In the genomic region with DNA sequence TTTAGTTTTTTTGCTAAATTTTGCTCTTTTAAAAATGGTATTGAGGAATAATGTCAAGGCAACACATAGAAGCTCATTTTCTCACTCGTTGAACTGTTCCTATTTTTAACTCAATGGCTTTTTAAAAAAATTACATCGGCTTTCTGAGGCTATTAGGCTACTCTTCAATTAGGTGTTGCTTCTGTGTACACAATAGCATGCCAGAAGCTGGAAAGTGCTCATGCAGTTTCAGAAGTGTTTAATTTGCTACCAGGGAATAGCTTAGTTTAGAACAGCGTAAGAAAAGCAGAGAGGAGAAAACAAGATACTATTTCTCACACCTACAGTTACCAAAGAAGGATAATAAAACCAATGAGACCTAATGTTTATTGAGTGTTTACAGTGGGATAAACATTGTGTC, we compare ENCODE assay signal across 26 cellular contexts.
A peak's percentile ranks its signal among the peaks of the same experiment; 100 is the strongest.
DNase-seq lines count a peak whose midpoint lies in the region; ATAC-seq and TF ChIP-seq lines count a peak whose summit lies in the region.
"Had no signal": no experiment of that assay in that cellular context is flagged by ENCODE, and none has a peak within 500 bp of the region (broad histone marks: within the 10 kb centered on the region; RNA-seq: fewer than 3 reads in every experiment).

No MANE protein-coding gene starts in this region.

- no peaks in the 10 kb centered on the region for H3K27me3 ChIP-seq in endodermal cell (ENCODE audit: control insufficient read depth, insufficient read depth, low read length, poor library complexity, severe bottlenecking)
- H3K27me3 ChIP-seq: cardiac muscle cell, testis had no signal

- H3K4me3 ChIP-seq in endodermal cell (ENCODE audit: low read length), result no peak overlapping the region
- H3K4me3 ChIP-seq: cardiac muscle cell, K562, smooth muscle cell, testis had no signal

- peak; percentile 50 for DNase-seq in DMS53 (lab: John Stamatoyannopoulos, UW)
- peak; percentile 42 for DNase-seq in NCI-H1436 (lab: John Stamatoyannopoulos, UW)
- DNase-seq in NCI-H345 (lab: John Stamatoyannopoulos, UW), result peak; percentile 54
- DNase-seq in endodermal cell, result no peak
- no peak for DNase-seq in activated gamma-delta T cell (lab: John Stamatoyannopoulos, UW)
- DNase-seq in hepatic stellate cell (ENCODE audit: low spot score), result no peak
- DNase-seq: activated B cell treated with CpG ODN at 0.5 μM for 24 hours; activated CD4-positive, alpha-beta T cell treated with anti-CD3 and anti-CD28 coated beads, Interleukin-2, amount 50 U/mL, for 1 hour; activated naive CD8-positive, alpha-beta T cell treated with anti-CD3 and anti-CD28 coated beads, Interleukin-2, amount 50 U/mL, for 24 hours; activated T-cell treated with anti-CD3 and anti-CD28 coated beads, Interleukin-2, amount 50 U/mL, for 4 hours; CD4-positive, alpha-beta T cell; effector CD4-positive, alpha-beta T cell; islet precursor cell; left ventricle myocardium superior; NCI-H1694; NCI-H226; PC-3; right cardiac atrium; SK-N-SH; stimulated activated naive CD8-positive, alpha-beta T cell treated with anti-CD3 and anti-CD28 coated beads, Interleukin-15, Interleukin-2, amounts not matched to agents 100 U/mL and 50 U/mL, for 24 hours; testis had no signal

- peaks cover 4% of the 10 kb centered on the region for H3K9me3 Mint-ChIP-seq in endodermal cell
- H3K9me3 Mint-ChIP-seq: activated B cell treated with CpG ODN at 0.5 μM for 24 hours had no signal

- no peaks in the 10 kb centered on the region for H3K4me1 ChIP-seq in endodermal cell (ENCODE audit: control insufficient read depth, insufficient read depth, low read length)
- H3K4me1 ChIP-seq: testis had no signal

- no peaks in the 10 kb centered on the region for H3K27me3 Mint-ChIP-seq in endodermal cell (ENCODE audit: insufficient read depth)
- H3K27me3 Mint-ChIP-seq: activated B cell treated with CpG ODN at 0.5 μM for 24 hours; activated naive CD8-positive, alpha-beta T cell treated with anti-CD3 and anti-CD28 coated beads, Interleukin-2, amount 50 U/mL, for 24 hours; CD4-positive, alpha-beta T cell had no signal

- TF ChIP-seq CTCF in endodermal cell (conservative IDR thresholded peaks at IDR 0.05), result no peak

- no peaks in the 10 kb centered on the region for H3K36me3 Mint-ChIP-seq in endodermal cell (ENCODE audit: low read depth)

- no peak overlapping the region for H3K9ac ChIP-seq in endodermal cell (ENCODE audit: extremely low read depth, low read length, poor library complexity, severe bottlenecking)
- H3K9ac ChIP-seq: SK-N-SH had no signal

- H3K27ac Mint-ChIP-seq in endodermal cell, result no peak overlapping the region
- H3K27ac Mint-ChIP-seq: activated B cell treated with CpG ODN at 0.5 μM for 24 hours; activated naive CD8-positive, alpha-beta T cell treated with anti-CD3 and anti-CD28 coated beads, Interleukin-2, amount 50 U/mL, for 24 hours; CD4-positive, alpha-beta T cell had no signal

- peak overlapping the region; percentile 8 for H3K4me3 Mint-ChIP-seq in endodermal cell
- H3K4me3 Mint-ChIP-seq: activated B cell treated with CpG ODN at 0.5 μM for 24 hours; activated naive CD8-positive, alpha-beta T cell treated with anti-CD3 and anti-CD28 coated beads, Interleukin-2, amount 50 U/mL, for 24 hours; activated T-cell treated with anti-CD3 and anti-CD28 coated beads, Interleukin-2, amount 50 U/mL, for 4 hours; CD4-positive, alpha-beta T cell had no signal

- H3K9me3 ChIP-seq in endodermal cell (ENCODE audit: control insufficient read depth, low read length), result no peaks in the 10 kb centered on the region
- H3K9me3 ChIP-seq: SK-N-SH, testis had no signal

- 83 to 91% methylated on average over 1 to 2 of the region's 3 CpGs for WGBS in endodermal cell (ENCODE audit: insufficient coverage in 1 of 2, insufficient read length in 1 of 2), 2 experiments

- H3K27ac ChIP-seq in endodermal cell (ENCODE audit: low read depth, low read length), result no peak overlapping the region
- H3K27ac ChIP-seq: cardiac muscle cell, testis had no signal

- H3K36me3 ChIP-seq in endodermal cell (ENCODE audit: control insufficient read depth, insufficient read depth, low read length), result no peaks in the 10 kb centered on the region
- H3K36me3 ChIP-seq: cardiac muscle cell had no signal

- H3K4me1 Mint-ChIP-seq in endodermal cell, result peaks cover 28% of the 10 kb centered on the region
- H3K4me1 Mint-ChIP-seq: activated B cell treated with CpG ODN at 0.5 μM for 24 hours; activated naive CD8-positive, alpha-beta T cell treated with anti-CD3 and anti-CD28 coated beads, Interleukin-2, amount 50 U/mL, for 24 hours had no signal

- no peak for ATAC-seq in GM18498 (IDR thresholded peaks at IDR 0.05; ENCODE audit: unreplicated experiment)
- ATAC-seq: activated naive CD8-positive, alpha-beta T cell treated with anti-CD3 and anti-CD28 coated beads, Interleukin-2, amount 50 U/mL, for 24 hours; activated T-cell treated with anti-CD3 and anti-CD28 coated beads, Interleukin-2, amount 50 U/mL, for 4 hours; K562; left ventricle myocardium superior; PC-3; right cardiac atrium; Right ventricle myocardium inferior; stimulated activated naive CD8-positive, alpha-beta T cell treated with anti-CD3 and anti-CD28 coated beads, Interleukin-15, Interleukin-2, amounts not matched to agents 100 U/mL and 50 U/mL, for 24 hours had no signal

Comparison
In these comparisons a context has a peak if more than half of its experiments do, and no peak if none do; other contexts are left out.
1. DNase-seq: peak in DMS53 (single experiment), NCI-H1436 (single experiment) and NCI-H345 (single experiment); none in endodermal cell (single experiment), activated gamma-delta T cell (single experiment) and hepatic stellate cell (single experiment).